1 cellular context compared by ENCODE assay signal in the genomic region with DNA sequence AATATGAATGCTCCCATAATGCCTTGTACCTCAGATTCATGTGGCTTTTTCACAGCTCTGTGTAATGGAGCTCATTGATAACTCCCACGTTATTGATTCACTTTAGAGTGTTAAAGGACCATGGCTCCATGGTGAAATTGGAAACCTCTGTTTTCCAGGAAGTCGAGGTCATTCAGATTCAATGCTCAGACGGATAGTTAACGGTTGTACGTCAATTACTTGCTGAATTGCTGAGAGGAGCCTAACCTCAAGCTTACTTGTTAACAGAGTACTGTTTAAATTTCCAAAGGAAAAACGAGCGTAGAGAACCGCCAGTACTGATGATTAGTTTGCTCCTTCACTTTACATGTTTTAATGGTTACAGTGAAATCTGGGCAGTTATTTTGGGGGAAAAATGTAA.
TF ChIP-seq lines count a peak whose summit lies in the region.

No MANE protein-coding gene starts in this region.

TF ChIP-seq in H1, 55 proteins besides CTCF, POLR2A, EP300 and RAD21:
- TF ChIP-seq SIN3A (conservative IDR thresholded peaks at IDR 0.05 in 1 of 2, IDR thresholded peaks at IDR 0.05 in 1 of 2; ENCODE audit: low read depth in 1 of 2, low read length in 2 of 2) (no peak), ATF2 (IDR thresholded peaks at IDR 0.05; ENCODE audit: low read length) (no peak), KDM1A (IDR thresholded peaks at IDR 0.05; ENCODE audit: borderline replicate concordance, low read length) (no peak), BCL11A (IDR thresholded peaks at IDR 0.05; ENCODE audit: low read depth in 2 of 2, low read length in 2 of 2) (no peak), GTF2F1 (IDR thresholded peaks at IDR 0.05; ENCODE audit: borderline replicate concordance, low read depth, low read length) (no peak), TAF1 (IDR thresholded peaks at IDR 0.05; ENCODE audit: low read depth, low read length) (no peak), KDM5A (IDR thresholded peaks at IDR 0.05; ENCODE audit: low read length) (no peak), CHD1 (IDR thresholded peaks at IDR 0.05; ENCODE audit: low read depth, low read length) (no peak), SP4 (IDR thresholded peaks at IDR 0.05; ENCODE audit: low read length) (no peak)
- TF ChIP-seq, protein P1, sequence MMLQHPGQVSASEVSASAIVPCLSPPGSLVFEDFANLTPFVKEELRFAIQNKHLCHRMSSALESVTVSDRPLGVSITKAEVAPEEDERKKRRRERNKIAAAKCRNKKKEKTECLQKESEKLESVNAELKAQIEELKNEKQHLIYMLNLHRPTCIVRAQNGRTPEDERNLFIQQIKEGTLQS (IDR thresholded peaks at IDR 0.05; ENCODE audit: insufficient read depth, low read depth, low read length): no peak
TF ChIP-seq in H1: peak in this region for 0.
